14 cellular contexts compared by ENCODE assay signal in the genomic region with DNA sequence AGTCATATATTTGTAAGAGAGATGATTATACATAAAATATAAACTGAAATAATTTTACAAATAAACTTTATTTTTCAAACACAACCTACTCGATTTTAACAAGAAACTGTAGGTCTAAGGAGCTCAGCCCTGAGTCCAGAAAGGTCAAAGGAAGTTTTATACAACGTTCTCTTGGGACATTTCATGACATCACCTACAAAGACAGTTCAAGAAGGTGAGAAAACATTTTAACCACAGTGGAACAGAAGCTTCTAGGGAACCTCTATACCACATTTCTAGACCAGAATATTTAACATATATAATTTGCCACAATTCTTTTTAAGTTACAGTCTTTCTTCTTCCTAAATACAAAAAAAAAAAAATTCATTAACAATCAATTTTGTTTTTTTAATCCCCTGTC. TPM values are rescaled to one million over a fixed set of nuclear protein-coding genes. Genes with fewer than 3 reads are reported as not detected.
DNase-seq lines count a peak whose midpoint lies in the region; ATAC-seq and TF ChIP-seq lines count a peak whose summit lies in the region.
"Had no signal": no experiment of that assay in that cellular context is flagged by ENCODE, and none has a peak within 500 bp of the region (broad histone marks: within the 10 kb centered on the region; RNA-seq: fewer than 3 reads in every experiment).

No MANE protein-coding gene starts in this region.

- peaks cover 80% of the 10 kb centered on the region for H3K4me1 Mint-ChIP-seq in activated CD8-positive, alpha-beta memory T cell treated with anti-CD3 and anti-CD28 coated beads, Interleukin-2, amount 10 ng/mL, durations not matched to agents 7 days and 5 days
- peaks cover 79% of the 10 kb centered on the region for H3K4me1 Mint-ChIP-seq in activated naive CD8-positive, alpha-beta T cell treated with anti-CD3 and anti-CD28 coated beads for 36 hours

- H4K20me1 ChIP-seq in smooth muscle cell (ENCODE audit: low read depth): no peaks in the 10 kb centered on the region

- H3K4me3 Mint-ChIP-seq in activated CD8-positive, alpha-beta memory T cell treated with anti-CD3 and anti-CD28 coated beads, Interleukin-2, amount 10 ng/mL, durations not matched to agents 7 days and 5 days: peak overlapping the region; percentile 43
- H3K4me3 Mint-ChIP-seq in activated naive CD8-positive, alpha-beta T cell treated with anti-CD3 and anti-CD28 coated beads for 36 hours: peak overlapping the region; percentile 65

- no peaks in the 10 kb centered on the region for H3K9me3 ChIP-seq in smooth muscle cell (replicated peaks; ENCODE audit: low read depth)
- H3K9me3 ChIP-seq: Peyer's patch had no signal

- no peak for TF ChIP-seq CTCF in smooth muscle cell (IDR thresholded peaks at IDR 0.05; ENCODE audit: borderline replicate concordance, insufficient read depth, poor library complexity, severe bottlenecking)

- ATAC-seq in activated CD8-positive, alpha-beta memory T cell treated with anti-CD3 and anti-CD28 coated beads, Interleukin-2, amount 10 ng/mL, durations not matched to agents 7 days and 5 days: peak; percentile 41
- ATAC-seq in HG02610 (IDR thresholded peaks at IDR 0.05; ENCODE audit: unreplicated experiment): peak; percentile 44
- ATAC-seq in left lobe of liver: no peak

- CTCF ChIA-PET in activated CD8-positive, alpha-beta memory T cell treated with anti-CD3 and anti-CD28 coated beads, Interleukin-2, amount 10 ng/mL, durations not matched to agents 7 days and 5 days (lab: Charles Lee): interaction anchor here (0.6 to 1.7 kb wide), 7 partner anchors 9 to 49 kb away, joined by 3 to 8 read pairs (median 3); no protein-coding TSS in a partner anchor

- H3K9me3 Mint-ChIP-seq in activated CD8-positive, alpha-beta memory T cell treated with anti-CD3 and anti-CD28 coated beads, Interleukin-2, amount 10 ng/mL, durations not matched to agents 7 days and 5 days (ENCODE audit: low read depth): no peaks in the 10 kb centered on the region
- peaks cover 20% of the 10 kb centered on the region for H3K9me3 Mint-ChIP-seq in activated naive CD8-positive, alpha-beta T cell treated with anti-CD3 and anti-CD28 coated beads for 36 hours

- 40% methylated on average over 2 of the region's 2 CpGs for WGBS in smooth muscle cell (ENCODE audit: low lambda C conversion rate)

- no peaks in the 10 kb centered on the region for H3K27me3 Mint-ChIP-seq in activated CD8-positive, alpha-beta memory T cell treated with anti-CD3 and anti-CD28 coated beads, Interleukin-2, amount 10 ng/mL, durations not matched to agents 7 days and 5 days
- H3K27me3 Mint-ChIP-seq in activated naive CD8-positive, alpha-beta T cell treated with anti-CD3 and anti-CD28 coated beads for 36 hours: no peaks in the 10 kb centered on the region

- no peak overlapping the region for H3K9ac ChIP-seq in smooth muscle cell (ENCODE audit: low read depth)
- H3K9ac ChIP-seq: KMS-11 had no signal

- no peak overlapping the region for H2AFZ ChIP-seq in smooth muscle cell (ENCODE audit: low read depth)

- peaks cover 12% of the 10 kb centered on the region for H3F3A ChIP-seq in smooth muscle cell (ENCODE audit: low read depth)

- H3K27ac ChIP-seq in smooth muscle cell (ENCODE audit: low read depth): peak overlapping the region; percentile 30
- H3K27ac ChIP-seq: KMS-11 had no signal

- peaks cover 49% of the 10 kb centered on the region for H3K79me2 ChIP-seq in smooth muscle cell (ENCODE audit: low read depth)

- no peak overlapping the region for H3K4me2 ChIP-seq in smooth muscle cell
- H3K4me2 ChIP-seq: KMS-11 had no signal

- peaks cover 11% of the 10 kb centered on the region for H3K4me1 ChIP-seq in smooth muscle cell (ENCODE audit: low read depth)

- peaks cover 55% of the 10 kb centered on the region for H3K36me3 Mint-ChIP-seq in activated CD8-positive, alpha-beta memory T cell treated with anti-CD3 and anti-CD28 coated beads, Interleukin-2, amount 10 ng/mL, durations not matched to agents 7 days and 5 days
- peaks cover 71% of the 10 kb centered on the region for H3K36me3 Mint-ChIP-seq in activated naive CD8-positive, alpha-beta T cell treated with anti-CD3 and anti-CD28 coated beads for 36 hours

- no peaks in the 10 kb centered on the region for H3K27me3 ChIP-seq in smooth muscle cell (ENCODE audit: low read depth)
- H3K27me3 ChIP-seq: Peyer's patch had no signal

- peak overlapping the region; percentile 88 for H3K27ac Mint-ChIP-seq in activated CD8-positive, alpha-beta memory T cell treated with anti-CD3 and anti-CD28 coated beads, Interleukin-2, amount 10 ng/mL, durations not matched to agents 7 days and 5 days
- H3K27ac Mint-ChIP-seq in activated naive CD8-positive, alpha-beta T cell treated with anti-CD3 and anti-CD28 coated beads for 36 hours: peak overlapping the region; percentile 94

- no peak for DNase-seq in activated CD8-positive, alpha-beta memory T cell treated with anti-CD3 and anti-CD28 coated beads, Interleukin-2, amount 10 ng/mL, durations not matched to agents 7 days and 5 days
- no peak for DNase-seq in activated CD8-positive, alpha-beta memory T cell treated with anti-CD3 and anti-CD28 coated beads for 24 hours
- DNase-seq in activated naive CD8-positive, alpha-beta T cell treated with anti-CD3 and anti-CD28 coated beads for 36 hours: no peak
- DNase-seq in smooth muscle cell (lab: John Stamatoyannopoulos, UW; ENCODE audit: unreplicated experiment) (no peak), cerebellar cortex (ENCODE audit: low spot score) (no peak), NCI-H1930 (lab: John Stamatoyannopoulos, UW) (no peak), left lobe of liver (ENCODE audit: low spot score) (no peak)
- DNase-seq: activated gamma-delta T cell, DND-41, posterior cingulate gyrus had no signal

- H3K4me3 ChIP-seq in smooth muscle cell: no peak overlapping the region
- H3K4me3 ChIP-seq: lung, Peyer's patch had no signal

- no peaks in the 10 kb centered on the region for H3K36me3 ChIP-seq in smooth muscle cell (ENCODE audit: low read depth)
- H3K36me3 ChIP-seq: Peyer's patch had no signal

RNA-seq across cellular contexts. Expression of gene CBLB, which starts 40.1 kb away (rescaled TPM):
- 100 to 1,000 TPM; 125 to 158 TPM for total RNA-seq in activated CD8-positive, alpha-beta memory T cell treated with anti-CD3 and anti-CD28 coated beads, Interleukin-2, amount 10 ng/mL, durations not matched to agents 7 days and 5 days
- 10 to 100 TPM; 95.1 to 97.3 TPM for total RNA-seq in activated naive CD8-positive, alpha-beta T cell treated with anti-CD3 and anti-CD28 coated beads for 36 hours
- total RNA-seq in smooth muscle cell: 38.0 and 38.9 TPM in 2 replicates
- polyA plus RNA-seq in smooth muscle cell: 13.9 and 18.3 TPM in 2 replicates
- total RNA-seq in left lobe of liver: 9.5 TPM
